In the genomic region with DNA sequence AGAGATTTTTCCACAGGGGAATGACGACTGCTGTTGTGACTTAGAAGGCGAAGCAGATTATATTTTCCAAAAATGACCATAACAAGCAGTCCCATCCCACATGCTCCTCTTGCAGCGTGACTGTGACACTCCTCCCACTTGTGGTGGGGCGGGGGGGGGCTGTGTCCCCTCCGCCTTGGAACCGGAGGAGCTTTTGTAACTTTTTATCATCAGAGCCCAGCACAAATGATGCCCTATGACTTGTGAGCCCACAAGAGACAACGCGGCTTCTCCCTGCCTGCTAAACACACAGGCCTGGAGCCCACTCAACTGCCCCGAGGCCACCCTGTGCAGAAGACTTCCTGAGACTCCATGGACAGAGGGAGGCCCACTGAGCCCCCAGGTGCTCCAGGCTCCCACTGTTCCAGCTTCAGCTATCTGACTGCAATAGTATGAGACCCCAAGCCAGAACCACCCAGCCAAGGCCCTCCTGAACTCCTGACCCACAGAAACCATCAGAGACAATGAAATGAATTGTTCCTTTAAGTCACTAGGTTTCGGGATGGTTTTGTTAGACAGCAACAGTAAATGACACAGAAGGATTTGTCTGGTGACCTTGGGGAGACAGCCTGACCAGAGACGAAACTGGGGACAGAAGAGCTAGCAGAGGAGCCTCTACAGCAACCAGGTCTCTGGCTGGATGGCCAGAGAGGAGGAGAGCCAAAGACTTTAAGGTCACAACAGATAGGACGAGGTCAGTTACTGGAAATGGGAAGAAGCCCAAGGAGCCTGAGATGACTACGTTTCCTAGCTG, we compare ENCODE assay signal across 10 cellular contexts. TPM values are rescaled to one million over a fixed set of nuclear protein-coding genes. Genes with fewer than 3 reads are reported as not detected.
DNase-seq lines count a peak whose midpoint lies in the region; ATAC-seq and TF ChIP-seq lines count a peak whose summit lies in the region.
"Had no signal": no experiment of that assay in that cellular context is flagged by ENCODE, and none has a peak within 500 bp of the region (broad histone marks: within the 10 kb centered on the region; RNA-seq: fewer than 3 reads in every experiment).

No MANE protein-coding gene starts in this region.

- H3K4me3 ChIP-seq in mammary epithelial cell (replicated peaks in 1 of 3; ENCODE audit: insufficient read depth in 1 of 3, low read depth in 2 of 3, low read length in 3 of 3) = no peak overlapping the region
- H3K4me3 ChIP-seq in gastroesophageal sphincter = no peak overlapping the region
- H3K4me3 ChIP-seq in parathyroid adenoma (ENCODE audit: low read depth, low read length) = no peak overlapping the region
- no peak overlapping the region for H3K4me3 ChIP-seq in vagina

- DNase-seq in MCF 10A (ENCODE audit: unreplicated experiment) (no peak), mammary epithelial cell (no peak), vagina (ENCODE audit: extremely low spot score in 2 of 2) (no peak), NCI-H2171 treated with DMSO at 0.1 percent for 48 hours (lab: John Stamatoyannopoulos, UW) (no peak)
- DNase-seq: activated CD4-positive, alpha-beta memory T cell treated with anti-CD3 and anti-CD28 coated beads, Interleukin-2, amount 10 ng/mL, durations not matched to agents 7 days and 5 days had no signal

- CTCF ChIA-PET in MCF 10A (lab: Yijun Ruan, JAX) = interaction anchor here (0.5 to 0.6 kb wide), 3 partner anchors 34 to 215 kb away, joined by 3 read pairs; no protein-coding TSS in a partner anchor
- CTCF ChIA-PET in mammary epithelial cell (lab: Charles Lee; ENCODE audit: low non-redundant PET) = no interaction called here

- H3K4me3 Mint-ChIP-seq in MCF 10A (ENCODE audit: unreplicated experiment) = no peak overlapping the region
- H3K4me3 Mint-ChIP-seq: activated CD4-positive, alpha-beta memory T cell treated with anti-CD3 and anti-CD28 coated beads, Interleukin-2, amount 10 ng/mL, durations not matched to agents 7 days and 5 days; B cell had no signal

- H3K4me1 Mint-ChIP-seq in MCF 10A (ENCODE audit: insufficient read depth, unreplicated experiment) = peaks cover 49% of the 10 kb centered on the region

- H3K79me2 ChIP-seq in mammary epithelial cell (ENCODE audit: insufficient read depth, low read length) (peaks cover 99% of the 10 kb centered on the region), parathyroid adenoma (peaks cover 44% of the 10 kb centered on the region)

- in situ Hi-C loops in mammary epithelial cell (cut with MboI; ENCODE audit: low sequenced_read_pairs in 2 of 2) = no loop called here

- no TSS peak for BruUV-seq in MCF 10A (replicated peaks; lab: Mats Ljungman, UMichigan)
- no TSS peak for BruUV-seq in mammary epithelial cell (replicated peaks; lab: Mats Ljungman, UMichigan)

- H3K36me3 ChIP-seq in mammary epithelial cell (ENCODE audit: insufficient read depth, low read length) = no peaks in the 10 kb centered on the region
- H3K36me3 ChIP-seq in gastroesophageal sphincter = no peaks in the 10 kb centered on the region
- H3K36me3 ChIP-seq in parathyroid adenoma (ENCODE audit: control insufficient read depth, insufficient read depth, low read length) = no peaks in the 10 kb centered on the region
- H3K36me3 ChIP-seq in vagina = no peaks in the 10 kb centered on the region

- no peak overlapping the region for H3K9ac ChIP-seq in mammary epithelial cell (ENCODE audit: insufficient read depth, low read length)
- H3K9ac ChIP-seq in parathyroid adenoma = no peak overlapping the region

- TF ChIP-seq CTCF in MCF 10A (IDR thresholded peaks at IDR 0.05; ENCODE audit: unreplicated experiment) = no peak
- no peak for TF ChIP-seq CTCF in mammary epithelial cell (conservative IDR thresholded peaks at IDR 0.05 in 1 of 2, IDR thresholded peaks at IDR 0.05 in 1 of 2; ENCODE audit: extremely low read depth in 1 of 2, insufficient read depth in 1 of 2, low read depth in 1 of 2, low read length in 2 of 2)
- no peak for TF ChIP-seq CTCF in gastroesophageal sphincter (IDR thresholded peaks at IDR 0.05)
- no peak for TF ChIP-seq CTCF in parathyroid adenoma (IDR thresholded peaks at IDR 0.05)
- no peak for TF ChIP-seq CTCF in vagina (IDR thresholded peaks at IDR 0.05)

- no peaks in the 10 kb centered on the region for H3K9me3 ChIP-seq in mammary epithelial cell (replicated peaks; ENCODE audit: insufficient read depth, low read length)
- no peaks in the 10 kb centered on the region for H3K9me3 ChIP-seq in gastroesophageal sphincter
- no peaks in the 10 kb centered on the region for H3K9me3 ChIP-seq in parathyroid adenoma (ENCODE audit: control insufficient read depth, low read length)
- H3K9me3 ChIP-seq in vagina = no peaks in the 10 kb centered on the region

- TF ChIP-seq POLR2A in gastroesophageal sphincter (IDR thresholded peaks at IDR 0.05) = no peak
- no peak for TF ChIP-seq POLR2A in vagina (IDR thresholded peaks at IDR 0.05)

- H3K9me3 Mint-ChIP-seq in MCF 10A (ENCODE audit: unreplicated experiment) = no peaks in the 10 kb centered on the region
- H3K9me3 Mint-ChIP-seq: activated CD4-positive, alpha-beta memory T cell treated with anti-CD3 and anti-CD28 coated beads, Interleukin-2, amount 10 ng/mL, durations not matched to agents 7 days and 5 days had no signal

- ATAC-seq in gastroesophageal sphincter (peak; percentile 17), HG03520 (IDR thresholded peaks at IDR 0.05; ENCODE audit: unreplicated experiment) (no peak), GM19455 (IDR thresholded peaks at IDR 0.05; ENCODE audit: unreplicated experiment) (no peak)

- H3K4me2 ChIP-seq in mammary epithelial cell (ENCODE audit: insufficient read depth, low read depth, low read length) = no peak overlapping the region
- no peak overlapping the region for H3K4me2 ChIP-seq in parathyroid adenoma (ENCODE audit: low read length)

- H3K36me3 Mint-ChIP-seq in MCF 10A (ENCODE audit: insufficient read depth, unreplicated experiment) = peaks cover 5% of the 10 kb centered on the region

- dilution Hi-C loops in mammary epithelial cell (cut with HindIII; ENCODE audit: low sequenced_read_pairs) = no loop called here

- H3K27ac Mint-ChIP-seq in MCF 10A (ENCODE audit: low read depth, unreplicated experiment) = peak overlapping the region; percentile 42
- H3K27ac Mint-ChIP-seq: activated CD4-positive, alpha-beta memory T cell treated with anti-CD3 and anti-CD28 coated beads, Interleukin-2, amount 10 ng/mL, durations not matched to agents 7 days and 5 days had no signal

- H3K4me1 ChIP-seq in mammary epithelial cell (ENCODE audit: insufficient read depth, low read length) (peaks cover 34% of the 10 kb centered on the region), gastroesophageal sphincter (peaks cover 43 to 100% (median 84%) of the 10 kb centered on the region in 3 donors), parathyroid adenoma (peaks cover 12% of the 10 kb centered on the region), vagina (peaks cover 99% of the 10 kb centered on the region)

- H3K27ac ChIP-seq in mammary epithelial cell (ENCODE audit: insufficient read depth, low read depth, low read length) = no peak overlapping the region
- peak overlapping the region; percentile 87 to 93 (median 92) for H3K27ac ChIP-seq in gastroesophageal sphincter
- H3K27ac ChIP-seq in parathyroid adenoma = peak overlapping the region; percentile 29
- H3K27ac ChIP-seq in vagina = peak overlapping the region; percentile 86

- POLR2A ChIA-PET in MCF 10A (lab: Yijun Ruan, JAX) = no interaction called here

- H4K20me1 ChIP-seq in mammary epithelial cell (ENCODE audit: insufficient read depth, low read length) = peaks cover 2% of the 10 kb centered on the region

- TF ChIP-seq EP300 in gastroesophageal sphincter (IDR thresholded peaks at IDR 0.05) = no peak

- H3K27me3 ChIP-seq in mammary epithelial cell (ENCODE audit: insufficient read depth, low read length) = no peaks in the 10 kb centered on the region
- no peaks in the 10 kb centered on the region for H3K27me3 ChIP-seq in gastroesophageal sphincter
- H3K27me3 ChIP-seq in parathyroid adenoma (ENCODE audit: control insufficient read depth, insufficient read depth, low read length) = no peaks in the 10 kb centered on the region
- H3K27me3 ChIP-seq in vagina = no peaks in the 10 kb centered on the region

- H2AFZ ChIP-seq in mammary epithelial cell (ENCODE audit: low read depth, low read length) = no peak overlapping the region
- H2AFZ ChIP-seq in parathyroid adenoma = no peak overlapping the region

- intact Hi-C loops in MCF 10A (cut with micrococcal nuclease) = no loop called here
- intact Hi-C loops in mammary epithelial cell (cut with micrococcal nuclease) = no loop called here
- intact Hi-C loops in vagina (cut with DNase I) = no loop called here

- 68% methylated on average over 12 of the region's 13 CpGs for WGBS in mammary epithelial cell (ENCODE audit: low coverage, missing lambda C conversion rate)
- 6 to 30% methylated on average over 3 to 6 of the region's 13 CpGs for WGBS in gastroesophageal sphincter (ENCODE audit: low coverage in 1 of 2), 2 donors

- H3K27me3 Mint-ChIP-seq in MCF 10A (ENCODE audit: insufficient read depth, unreplicated experiment) = no peaks in the 10 kb centered on the region
- H3K27me3 Mint-ChIP-seq: activated CD4-positive, alpha-beta memory T cell treated with anti-CD3 and anti-CD28 coated beads, Interleukin-2, amount 10 ng/mL, durations not matched to agents 7 days and 5 days; B cell had no signal

RNA-seq across cellular contexts. Expression of gene CAPZB, which starts 58.8 kb away (rescaled TPM):
- total RNA-seq in MCF 10A (2022) (252 and 259 TPM in 2 replicates), mammary epithelial cell (100 to 1,000 TPM; 134 to 309 TPM), gastroesophageal sphincter (100 to 1,000 TPM; 160 to 288 (median 184) TPM), vagina (152 TPM)
- polyA plus RNA-seq in mammary epithelial cell = 337 TPM
- 222 TPM for polyA minus RNA-seq in mammary epithelial cell
